1 cellular context compared by ENCODE assay signal in the genomic region with DNA sequence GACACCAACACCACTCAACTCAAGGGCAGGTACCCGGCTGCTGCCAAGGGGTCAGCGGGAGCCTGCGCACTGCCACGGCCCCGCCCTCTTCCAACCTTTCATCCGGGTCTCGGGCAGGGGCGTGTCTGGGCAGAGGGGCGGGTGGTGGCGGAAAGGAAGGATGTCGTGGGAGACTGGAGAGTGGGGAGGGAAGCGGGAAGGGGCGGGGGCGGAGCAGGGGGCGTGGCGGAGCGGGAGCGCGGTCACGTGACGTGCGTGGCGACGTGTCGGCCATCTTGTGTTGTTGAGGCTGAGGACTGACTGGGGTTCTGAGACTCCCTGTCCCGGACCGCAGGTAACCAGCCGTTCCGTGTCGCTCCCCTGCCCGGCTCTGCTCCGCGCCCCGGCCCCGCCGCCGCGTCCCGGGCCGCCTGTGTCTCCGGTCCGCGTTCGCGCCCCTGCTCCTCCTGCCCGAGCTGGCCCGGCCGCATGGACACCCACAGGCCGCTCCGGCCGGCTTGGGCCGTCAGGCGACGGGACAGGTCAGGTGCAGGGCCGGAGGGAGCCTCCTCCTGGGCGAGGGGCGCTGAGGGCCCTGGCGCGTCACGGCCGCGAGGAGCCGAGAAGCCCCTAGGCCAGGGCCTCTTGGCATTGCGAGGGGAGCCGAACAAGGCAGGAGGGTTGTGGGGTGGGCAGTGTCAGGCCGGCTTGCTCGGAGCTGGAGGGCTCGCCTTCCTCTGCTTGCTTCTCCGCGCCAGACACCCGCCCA.
TF ChIP-seq lines count a peak whose summit lies in the region.

TSS of gene GIGYF2 (plus strand) at position 273 of the 748 bp plus-strand sequence. CDS start 37,867 bp downstream, outside the sequence.

TF ChIP-seq in GM12878, 131 proteins besides CTCF, POLR2A, EP300 and RAD21 (continued from another document and continues in another):
- peak; percentile 69 for TF ChIP-seq ZNF687 (IDR thresholded peaks at IDR 0.05)
- TF ChIP-seq, protein P1, sequence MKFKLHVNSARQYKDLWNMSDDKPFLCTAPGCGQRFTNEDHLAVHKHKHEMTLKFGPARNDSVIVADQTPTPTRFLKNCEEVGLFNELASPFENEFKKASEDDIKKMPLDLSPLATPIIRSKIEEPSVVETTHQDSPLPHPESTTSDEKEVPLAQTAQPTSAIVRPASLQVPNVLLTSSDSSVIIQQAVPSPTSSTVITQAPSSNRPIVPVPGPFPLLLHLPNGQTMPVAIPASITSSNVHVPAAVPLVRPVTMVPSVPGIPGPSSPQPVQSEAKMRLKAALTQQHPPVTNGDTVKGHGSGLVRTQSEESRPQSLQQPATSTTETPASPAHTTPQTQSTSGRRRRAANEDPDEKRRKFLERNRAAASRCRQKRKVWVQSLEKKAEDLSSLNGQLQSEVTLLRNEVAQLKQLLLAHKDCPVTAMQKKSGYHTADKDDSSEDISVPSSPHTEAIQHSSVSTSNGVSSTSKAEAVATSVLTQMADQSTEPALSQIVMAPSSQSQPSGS (IDR thresholded peaks at IDR 0.05; ENCODE audit: low read length) = no peak
- TF ChIP-seq RAD51 (IDR thresholded peaks at IDR 0.05) = peak; percentile 97
- peak; percentile 40 for TF ChIP-seq MEF2B (IDR thresholded peaks at IDR 0.05; ENCODE audit: partially characterized antibody, poor library complexity, severe bottlenecking)
- 0 out of 2 replicates have a peak, but pooled peaks have one; percentile 38 for TF ChIP-seq BCLAF1 (IDR thresholded peaks at IDR 0.05)
- TF ChIP-seq ZBTB11 (CRISPR knock-in tag; IDR thresholded peaks at IDR 0.05) = peak; percentile 50
- TF ChIP-seq TCF3 (IDR thresholded peaks at IDR 0.05; ENCODE audit: borderline replicate concordance, insufficient read depth, low read depth, low read length) = no peak
- peak; percentile 36; the same call in 1 of the 2 replicates for TF ChIP-seq ZNF217 (IDR thresholded peaks at IDR 0.05)
- peak; percentile 70; the same call in 1 of the 2 replicates for TF ChIP-seq EED (IDR thresholded peaks at IDR 0.05; ENCODE audit: low read depth)
- TF ChIP-seq GATAD2B (conservative IDR thresholded peaks at IDR 0.05; ENCODE audit: low read depth) = peak; percentile 63; the same call in 1 of the 2 replicates
- TF ChIP-seq CEBPB (IDR thresholded peaks at IDR 0.05; ENCODE audit: borderline replicate concordance in 1 of 2, low read depth in 2 of 2, low read length in 2 of 2) = no peak
- TF ChIP-seq ZZZ3 (IDR thresholded peaks at IDR 0.05; ENCODE audit: control insufficient read depth, insufficient read length, low read depth) = no peak
- no peak for TF ChIP-seq ZBTB4 (CRISPR knock-in tag; IDR thresholded peaks at IDR 0.05)
- TF ChIP-seq BHLHE40 (IDR thresholded peaks at IDR 0.05; ENCODE audit: borderline replicate concordance in 1 of 2, low read depth in 2 of 2, low read length in 1 of 2) = peak; percentile 81 to 96
- TF ChIP-seq ATF3 (IDR thresholded peaks at IDR 0.05; ENCODE audit: borderline replicate concordance, extremely low read depth, low read depth, low read length) = 0 out of 2 replicates have a peak, but pooled peaks have one; percentile 45
- TF ChIP-seq ZNF384 (IDR thresholded peaks at IDR 0.05; ENCODE audit: borderline replicate concordance, low read depth, low read length) = no peak
- peak; percentile 74 for TF ChIP-seq IKZF1 (conservative IDR thresholded peaks at IDR 0.05)
- TF ChIP-seq, protein P2, sequence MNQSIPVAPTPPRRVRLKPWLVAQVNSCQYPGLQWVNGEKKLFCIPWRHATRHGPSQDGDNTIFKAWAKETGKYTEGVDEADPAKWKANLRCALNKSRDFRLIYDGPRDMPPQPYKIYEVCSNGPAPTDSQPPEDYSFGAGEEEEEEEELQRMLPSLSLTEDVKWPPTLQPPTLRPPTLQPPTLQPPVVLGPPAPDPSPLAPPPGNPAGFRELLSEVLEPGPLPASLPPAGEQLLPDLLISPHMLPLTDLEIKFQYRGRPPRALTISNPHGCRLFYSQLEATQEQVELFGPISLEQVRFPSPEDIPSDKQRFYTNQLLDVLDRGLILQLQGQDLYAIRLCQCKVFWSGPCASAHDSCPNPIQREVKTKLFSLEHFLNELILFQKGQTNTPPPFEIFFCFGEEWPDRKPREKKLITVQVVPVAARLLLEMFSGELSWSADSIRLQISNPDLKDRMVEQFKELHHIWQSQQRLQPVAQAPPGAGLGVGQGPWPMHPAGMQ (IDR thresholded peaks at IDR 0.05; ENCODE audit: borderline replicate concordance) = no peak
- no peak for TF ChIP-seq MTA3 (IDR thresholded peaks at IDR 0.05; ENCODE audit: borderline replicate concordance, low read length)
- peak; percentile 90 for TF ChIP-seq LARP7 (IDR thresholded peaks at IDR 0.05)
- peak; percentile 56; the same call in 1 of the 2 replicates for TF ChIP-seq FOXK2 (IDR thresholded peaks at IDR 0.05)
- TF ChIP-seq NR2F1 (conservative IDR thresholded peaks at IDR 0.05) = peak; percentile 55; the same call in 1 of the 2 replicates
- no peak for TF ChIP-seq ESRRA (IDR thresholded peaks at IDR 0.05; ENCODE audit: low read length)
- no peak for TF ChIP-seq ELK1 (IDR thresholded peaks at IDR 0.05; ENCODE audit: low read depth, low read length)
- peak; percentile 97 for TF ChIP-seq HDGF (IDR thresholded peaks at IDR 0.05)
- TF ChIP-seq ZBTB33 (IDR thresholded peaks at IDR 0.05) = no peak
